Comparison of ENCODE assay signal across 21 cellular contexts in the genomic region with DNA sequence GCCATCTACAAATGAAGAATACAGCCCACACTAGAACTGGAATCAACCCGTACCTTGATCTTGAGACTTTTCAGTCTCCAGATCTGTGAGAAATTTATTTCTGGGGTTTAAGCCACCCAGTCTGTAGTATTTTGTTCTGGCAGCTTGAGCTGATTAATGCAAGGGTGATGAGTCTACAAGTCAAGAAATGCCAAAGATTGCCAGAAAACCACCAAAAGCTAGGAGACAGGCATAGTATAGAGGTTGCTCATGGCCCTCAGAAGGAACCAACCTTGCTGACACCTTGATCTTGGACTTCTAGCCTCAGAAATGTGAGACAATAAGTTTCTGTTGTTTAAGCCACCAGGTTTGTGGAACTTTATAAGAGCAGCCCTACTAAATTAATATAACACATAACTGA.
"Had no signal": no experiment of that assay in that cellular context is flagged by ENCODE, and none has a peak within 500 bp of the region (broad histone marks: within the 10 kb centered on the region; RNA-seq: fewer than 3 reads in every experiment).

No MANE protein-coding gene starts in this region.

- H3K4me3 ChIP-seq: adrenal gland, body of pancreas, heart right ventricle, ovary, prostate gland, upper lobe of left lung had no signal

- H3K9me3 ChIP-seq: adrenal gland, body of pancreas, heart right ventricle, neutrophil, ovary, prostate gland, upper lobe of left lung had no signal

- H3K4me1 ChIP-seq: adrenal gland, body of pancreas, heart right ventricle, prostate gland, upper lobe of left lung had no signal

- H3K36me3 ChIP-seq: adrenal gland, heart right ventricle, neutrophil, ovary, prostate gland, upper lobe of left lung had no signal

- H3K27ac ChIP-seq: adrenal gland, body of pancreas, heart right ventricle, neutrophil, ovary, prostate gland, upper lobe of left lung had no signal

- H3K27me3 ChIP-seq: adrenal gland, body of pancreas, heart right ventricle, neutrophil, ovary, upper lobe of left lung had no signal

- DNase-seq: activated CD4-positive, alpha-beta T cell treated with anti-CD3 and anti-CD28 coated beads, Interleukin-2, amount 50 U/mL, for 4 hours; activated CD8-positive, alpha-beta memory T cell treated with anti-CD3 and anti-CD28 coated beads for 24 hours; activated CD8-positive, alpha-beta memory T cell treated with anti-CD3 and anti-CD28 coated beads, Interleukin-2, amount 50 U/mL, for 4 hours; activated naive CD4-positive, alpha-beta T cell; activated T-cell treated with anti-CD3 and anti-CD28 coated beads, Interleukin-2, amount 50 U/mL, for 4 hours; adrenal gland; body of pancreas; caudate nucleus; dermis blood vessel endothelial cell; effector CD8-positive, alpha-beta T cell; heart right ventricle; islet precursor cell; left colon; mesenchymal stem cell; ovary; stimulated activated CD4-positive, alpha-beta T cell treated with anti-CD3 and anti-CD28 coated beads, Interleukin-4, amount 100 ng/mL, for 4 hours; stimulated activated naive CD8-positive, alpha-beta T cell treated with anti-CD3 and anti-CD28 coated beads, Interleukin-15, Interleukin-2, amounts not matched to agents 100 U/mL and 50 U/mL, for 24 hours; T-cell; upper lobe of left lung had no signal
